16 cellular contexts compared by ENCODE assay signal in the genomic region with DNA sequence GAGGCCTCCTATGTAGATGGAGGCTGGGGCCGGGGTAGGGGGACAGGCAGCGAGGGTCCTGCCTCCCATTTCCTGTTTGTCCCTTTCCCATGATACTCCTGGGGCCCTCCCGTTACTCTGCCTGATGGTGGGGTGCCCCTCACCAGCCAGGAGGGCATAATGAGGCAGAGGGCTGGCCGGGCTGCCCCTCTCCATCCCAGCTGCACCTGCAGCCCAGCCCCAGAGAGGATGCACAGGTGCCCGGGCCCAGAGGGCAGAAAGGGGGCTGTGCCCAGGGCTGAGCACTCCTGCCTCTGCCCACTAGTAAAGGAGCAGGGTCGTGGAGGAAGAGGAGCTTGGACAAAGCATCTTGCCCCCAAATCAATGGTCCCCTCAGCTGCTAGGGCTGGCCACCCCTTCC. TPM values are rescaled to one million over a fixed set of nuclear protein-coding genes. Genes with fewer than 3 reads are reported as not detected.
A peak's percentile ranks its signal among the peaks of the same experiment; 100 is the strongest.
DNase-seq lines count a peak whose midpoint lies in the region; ATAC-seq and TF ChIP-seq lines count a peak whose summit lies in the region.
"Had no signal": no experiment of that assay in that cellular context is flagged by ENCODE, and none has a peak within 500 bp of the region (broad histone marks: within the 10 kb centered on the region; RNA-seq: fewer than 3 reads in every experiment).

No MANE protein-coding gene starts in this region.

- peak overlapping the region; percentile 43 for H4K8ac ChIP-seq in neuronal stem cell (ENCODE audit: low read depth, low read length)

- H3K23ac ChIP-seq in neuronal stem cell (ENCODE audit: low read depth, low read length, poor library complexity), result no peak overlapping the region

- peak overlapping the region; percentile 13 for H2BK5ac ChIP-seq in neuronal stem cell (ENCODE audit: low read length)

- no peaks in the 10 kb centered on the region for H3K79me2 ChIP-seq in Loucy (ENCODE audit: insufficient read depth, low read length)

- H3K18ac ChIP-seq in neuronal stem cell (ENCODE audit: low read length), result no peak overlapping the region

- H2AFZ ChIP-seq in Loucy (ENCODE audit: low read length) (no peak overlapping the region), neuronal stem cell (ENCODE audit: low read length) (no peak overlapping the region)
- H2AFZ ChIP-seq: GM23338 had no signal

- no CpG with 5 or more reads among the region's 6 CpGs for WGBS in neuronal stem cell (ENCODE audit: extremely low coverage in 2 of 2, insufficient read length in 2 of 2, insufficient replicate concordance in 1 of 2), 2 donors
- 41 to 68% methylated on average over 6 of the region's 6 CpGs for WGBS in sigmoid colon, 2 donors

- no peak for TF ChIP-seq POLR2A in sigmoid colon (IDR thresholded peaks at IDR 0.05)

- H3K27me3 ChIP-seq in BLaER1 (no peaks in the 10 kb centered on the region), Loucy (ENCODE audit: insufficient read depth, low read length, poor library complexity, severe bottlenecking) (no peaks in the 10 kb centered on the region), neuronal stem cell (ENCODE audit: control insufficient read depth in 3 of 3, insufficient read depth in 3 of 3, low read depth in 1 of 3, low read length in 3 of 3) (peaks cover 0 to 16% (median 0%) of the 10 kb centered on the region in 3 experiments), sigmoid colon (peaks cover 5 to 10% (median 9%) of the 10 kb centered on the region in 3 donors)
- no peaks in the 10 kb centered on the region for H3K27me3 ChIP-seq in BLaER1 treated with 17β-estradiol and CSF1 and Interleukin-3, amounts not matched to agents 10 nM and 100 nM

- H3K9ac ChIP-seq in BLaER1 (no peak overlapping the region), Loucy (ENCODE audit: low read depth, low read length, poor library complexity, severe bottlenecking) (peak overlapping the region; percentile 63), neuronal stem cell (ENCODE audit: low read depth, low read length, poor library complexity) (no peak overlapping the region)
- H3K9ac ChIP-seq in BLaER1 treated with 17β-estradiol and CSF1 and Interleukin-3, amounts not matched to agents 10 nM and 100 nM, result no peak overlapping the region

- no peak overlapping the region for H2AK5ac ChIP-seq in neuronal stem cell (ENCODE audit: low read depth, low read length)

- no peak for TF ChIP-seq EP300 in sigmoid colon (IDR thresholded peaks at IDR 0.05)

- H2BK12ac ChIP-seq in neuronal stem cell (ENCODE audit: low read length), result no peak overlapping the region

- H3K36me3 ChIP-seq in BLaER1 (no peaks in the 10 kb centered on the region), Loucy (ENCODE audit: insufficient read depth, low read length) (no peaks in the 10 kb centered on the region), neuronal stem cell (replicated peaks in 1 of 2; ENCODE audit: control insufficient read depth in 2 of 2, insufficient read depth in 2 of 2, low read length in 2 of 2) (no peaks in the 10 kb centered on the region), sigmoid colon (no peaks in the 10 kb centered on the region)
- no peaks in the 10 kb centered on the region for H3K36me3 ChIP-seq in BLaER1 treated with 17β-estradiol and CSF1 and Interleukin-3, amounts not matched to agents 10 nM and 100 nM
- H3K36me3 ChIP-seq: BE2C had no signal

- H3K4me2 ChIP-seq in BLaER1, result peak overlapping the region; percentile 66
- H3K4me2 ChIP-seq in BLaER1 treated with 17β-estradiol and CSF1 and Interleukin-3, amounts not matched to agents 10 nM and 100 nM, result peak overlapping the region in 10 of 11 experiments; percentile 59 to 89 (median 79); a peak in 17 of 22 replicates
- peak overlapping the region; percentile 87 for H3K4me2 ChIP-seq in Loucy (ENCODE audit: low read depth, low read length, poor library complexity, severe bottlenecking)
- H3K4me2 ChIP-seq in neuronal stem cell (ENCODE audit: insufficient read depth, low read length, poor library complexity, severe bottlenecking), result no peak overlapping the region
- H3K4me2 ChIP-seq: GM23338 had no signal

- TF ChIP-seq CTCF in Loucy (conservative IDR thresholded peaks at IDR 0.05; ENCODE audit: low read length) (no peak), sigmoid colon (IDR thresholded peaks at IDR 0.05) (no peak)

- H3K4me1 ChIP-seq in BLaER1 (peaks cover 53% of the 10 kb centered on the region), Loucy (ENCODE audit: insufficient read depth, low read length, poor library complexity, severe bottlenecking) (peaks cover 31% of the 10 kb centered on the region), neuronal stem cell (ENCODE audit: control insufficient read depth in 2 of 2, insufficient read depth in 1 of 2, low read depth in 1 of 2, low read length in 2 of 2) (peaks cover 2% of the 10 kb centered on the region in 2 donors), sigmoid colon (peaks cover 0 to 2% (median 0%) of the 10 kb centered on the region in 4 donors)
- peaks cover 25 to 48% (median 39%) of the 10 kb centered on the region in 10 experiments for H3K4me1 ChIP-seq in BLaER1 treated with 17β-estradiol and CSF1 and Interleukin-3, amounts not matched to agents 10 nM and 100 nM
- H3K4me1 ChIP-seq: BE2C had no signal

- intact Hi-C loops in sigmoid colon (cut with DNase I), result no loop called here

- H3K4me3 ChIP-seq in BLaER1, result no peak overlapping the region
- no peak overlapping the region for H3K4me3 ChIP-seq in BLaER1 treated with 17β-estradiol and CSF1 and Interleukin-3, amounts not matched to agents 10 nM and 100 nM
- H3K4me3 ChIP-seq in Loucy (ENCODE audit: low read length, poor library complexity, severe bottlenecking), result no peak overlapping the region
- H3K4me3 ChIP-seq in neuronal stem cell (ENCODE audit: low read length in 2 of 2), result no peak overlapping the region
- no peak overlapping the region for H3K4me3 ChIP-seq in sigmoid colon
- H3K4me3 ChIP-seq: GM12878, GM23338 had no signal

- ATAC-seq in GM21526 (IDR thresholded peaks at IDR 0.05; ENCODE audit: low FRiP score, unreplicated experiment), result no peak
- ATAC-seq: CD8-positive, alpha-beta T cell; GM12878; GM23338 had no signal

- H4K20me1 ChIP-seq in BLaER1 (no peaks in the 10 kb centered on the region), Loucy (ENCODE audit: insufficient read depth, low read length, poor library complexity, severe bottlenecking) (no peaks in the 10 kb centered on the region)
- H4K20me1 ChIP-seq in BLaER1 treated with 17β-estradiol and CSF1 and Interleukin-3, amounts not matched to agents 10 nM and 100 nM, result no peaks in the 10 kb centered on the region; a peak in 2 of 22 replicates

- no peaks in the 10 kb centered on the region for H3F3A ChIP-seq in Loucy (ENCODE audit: low read depth)

- H2BK15ac ChIP-seq in neuronal stem cell (ENCODE audit: low read length), result no peak overlapping the region

- H3K9me3 ChIP-seq in BLaER1 (no peaks in the 10 kb centered on the region), Loucy (ENCODE audit: insufficient read depth, low read depth, low read length) (no peaks in the 10 kb centered on the region), neuronal stem cell (replicated peaks in 1 of 2; ENCODE audit: control insufficient read depth in 2 of 2, insufficient read depth in 1 of 2, low read depth in 1 of 2, low read length in 2 of 2) (no peaks in the 10 kb centered on the region), sigmoid colon (no peaks in the 10 kb centered on the region)
- H3K9me3 ChIP-seq in BLaER1 treated with 17β-estradiol and CSF1 and Interleukin-3, amounts not matched to agents 10 nM and 100 nM (replicated peaks in 1 of 11), result no peaks in the 10 kb centered on the region
- H3K9me3 ChIP-seq: BE2C had no signal

- no peak overlapping the region for H3K14ac ChIP-seq in neuronal stem cell (ENCODE audit: low read length)

- no peak overlapping the region for H4K91ac ChIP-seq in neuronal stem cell (ENCODE audit: low read depth, low read length, poor library complexity)

- no peak overlapping the region for H3K4ac ChIP-seq in neuronal stem cell (ENCODE audit: low read length)

- H3K79me1 ChIP-seq in neuronal stem cell (ENCODE audit: low read depth, low read length), result peaks cover 3% of the 10 kb centered on the region

- H3K27ac ChIP-seq in BLaER1, result peak overlapping the region; percentile 2; the same call in 1 of the 2 replicates
- H3K27ac ChIP-seq in BLaER1 treated with 17β-estradiol and CSF1 and Interleukin-3, amounts not matched to agents 10 nM and 100 nM, result no peak overlapping the region
- H3K27ac ChIP-seq in neuronal stem cell (replicated peaks; ENCODE audit: low read length), result no peak overlapping the region
- no peak overlapping the region for H3K27ac ChIP-seq in sigmoid colon

- H3K9me2 ChIP-seq in Loucy (replicated peaks; ENCODE audit: low read depth, low read length), result no peaks in the 10 kb centered on the region

- H2BK120ac ChIP-seq in neuronal stem cell (ENCODE audit: low read depth, low read length), result no peak overlapping the region

- DNase-seq in neuronal stem cell (ENCODE audit: low spot score) (no peak), ecto neural progenitor cell (ENCODE audit: low spot score) (no peak), sigmoid colon (no peak)
- DNase-seq: ACHN, BE2C, Calu3, DMS79 treated with DMSO at 0.1 percent for 48 hours, HCEC 1CT, HFFc6 had no signal

RNA-seq across cellular contexts. Expression of a gene that starts 10.4 kb away (rescaled TPM):
- polyA plus RNA-seq in neuronal stem cell (2013, experiment 1 of 2), result 2.9 TPM
- polyA plus RNA-seq in neuronal stem cell (2013, experiment 2 of 2), result 2.7 TPM
- total RNA-seq in sigmoid colon, result 1 to 10 TPM; 1.8 to 3.3 (median 3.2) TPM
- polyA plus RNA-seq in sigmoid colon, result under 1 TPM in 2 of 3 donors, not detected in 1; under 0.01 to 0.61 TPM
